Comparison of ENCODE assay signal across 1 cellular context in the genomic region with DNA sequence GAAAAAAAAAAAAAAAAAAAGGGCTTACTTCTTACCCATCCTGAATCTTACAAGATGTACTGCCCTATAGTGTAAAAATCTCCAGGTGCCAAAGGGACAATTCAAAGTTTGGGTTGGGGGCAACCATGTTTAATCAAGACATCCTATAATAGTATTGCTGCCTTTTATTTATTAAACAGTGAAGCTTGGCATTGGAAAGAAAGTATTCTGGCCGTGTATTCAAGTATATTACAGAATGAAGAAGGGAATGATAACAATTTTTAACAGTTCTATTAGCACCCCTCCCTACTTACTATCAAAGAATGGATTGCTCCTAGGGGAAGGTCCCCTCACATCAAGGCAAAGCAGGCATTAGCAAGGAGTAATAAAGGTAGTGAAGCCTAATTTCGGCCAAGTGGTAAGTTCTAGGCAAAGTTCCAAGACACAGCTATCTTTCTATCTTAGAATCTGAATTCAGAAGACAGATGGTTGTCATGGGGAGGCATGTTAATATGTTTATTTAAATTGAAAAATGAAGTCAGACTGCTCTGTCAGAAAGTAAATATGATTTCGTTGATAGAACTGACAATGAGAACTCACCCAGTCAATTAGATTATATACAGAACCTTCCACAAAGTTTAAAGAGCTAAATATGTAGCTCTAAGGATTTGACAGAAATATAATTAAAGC.
TF ChIP-seq lines count a peak whose summit lies in the region.

No MANE protein-coding gene starts in this region.

TF ChIP-seq in HEK293, 187 proteins besides CTCF, POLR2A, EP300 and RAD21 (continued from another document):
- TF ChIP-seq, protein P1, sequence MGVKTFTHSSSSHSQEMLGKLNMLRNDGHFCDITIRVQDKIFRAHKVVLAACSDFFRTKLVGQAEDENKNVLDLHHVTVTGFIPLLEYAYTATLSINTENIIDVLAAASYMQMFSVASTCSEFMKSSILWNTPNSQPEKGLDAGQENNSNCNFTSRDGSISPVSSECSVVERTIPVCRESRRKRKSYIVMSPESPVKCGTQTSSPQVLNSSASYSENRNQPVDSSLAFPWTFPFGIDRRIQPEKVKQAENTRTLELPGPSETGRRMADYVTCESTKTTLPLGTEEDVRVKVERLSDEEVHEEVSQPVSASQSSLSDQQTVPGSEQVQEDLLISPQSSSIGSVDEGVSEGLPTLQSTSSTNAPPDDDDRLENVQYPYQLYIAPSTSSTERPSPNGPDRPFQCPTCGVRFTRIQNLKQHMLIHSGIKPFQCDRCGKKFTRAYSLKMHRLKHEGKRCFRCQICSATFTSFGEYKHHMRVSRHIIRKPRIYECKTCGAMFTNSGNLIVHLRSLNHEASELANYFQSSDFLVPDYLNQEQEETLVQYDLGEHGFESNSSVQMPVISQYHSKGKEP (tag by site-specific recombination; IDR thresholded peaks at IDR 0.05) = no peak
- TF ChIP-seq ZNF140 (tag by site-specific recombination; IDR thresholded peaks at IDR 0.05) (no peak), ZNF48 (tag by site-specific recombination; IDR thresholded peaks at IDR 0.05) (no peak), ZNF600 (tag by site-specific recombination; IDR thresholded peaks at IDR 0.05) (no peak), ZNF404 (tag by site-specific recombination; IDR thresholded peaks at IDR 0.05) (no peak)
TF ChIP-seq in HEK293: peak in this region for 2.
